In the genomic region with DNA sequence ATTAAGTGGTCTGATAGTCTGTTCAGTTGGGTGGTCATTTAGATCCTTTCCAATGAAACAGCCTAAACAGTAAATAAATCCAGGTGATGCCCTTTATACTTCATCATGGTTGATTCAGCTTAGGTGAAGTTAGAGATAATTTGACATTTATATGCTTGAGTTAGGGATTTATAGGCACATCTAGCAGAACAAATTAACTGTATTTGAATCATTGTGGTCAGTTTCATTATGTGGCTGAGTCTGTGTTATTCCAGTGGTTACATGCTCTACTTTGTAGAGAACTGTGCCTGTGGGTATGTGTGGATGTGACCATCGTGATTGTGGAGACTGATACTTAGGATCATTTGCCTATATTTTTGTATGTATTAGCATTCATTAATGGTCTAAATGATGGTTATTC, we compare ENCODE assay signal across 19 cellular contexts.
A peak's percentile ranks its signal among the peaks of the same experiment; 100 is the strongest.
DNase-seq lines count a peak whose midpoint lies in the region; ATAC-seq and TF ChIP-seq lines count a peak whose summit lies in the region.
"Had no signal": no experiment of that assay in that cellular context is flagged by ENCODE, and none has a peak within 500 bp of the region (broad histone marks: within the 10 kb centered on the region; RNA-seq: fewer than 3 reads in every experiment).

No MANE protein-coding gene starts in this region.

- peaks cover 3% of the 10 kb centered on the region for H3K27me3 Mint-ChIP-seq in HFFc6 (ENCODE audit: insufficient read depth)

- H3K9me3 ChIP-seq in upper lobe of right lung: no peaks in the 10 kb centered on the region
- H3K9me3 ChIP-seq: BLaER1 treated with 17β-estradiol and CSF1 and Interleukin-3, amounts not matched to agents 10 nM and 100 nM; SJCRH30 had no signal

- no peaks in the 10 kb centered on the region for H3K9me3 Mint-ChIP-seq in HFFc6
- H3K9me3 Mint-ChIP-seq: CD8-positive, alpha-beta T cell had no signal

- H3K36me3 Mint-ChIP-seq in HFFc6 (ENCODE audit: low read depth): peaks cover 5% of the 10 kb centered on the region; the same call in 1 of the 2 replicates

- intact Hi-C loops in upper lobe of right lung (cut with DNase I) (no loop called here), posterior vena cava (cut with DNase I) (no loop called here)

- H3K4me3 ChIP-seq in fibroblast of villous mesenchyme (ENCODE audit: low read depth, low read length) (no peak overlapping the region), upper lobe of right lung (no peak overlapping the region)
- H3K4me3 ChIP-seq: BLaER1 treated with 17β-estradiol and CSF1 and Interleukin-3, amounts not matched to agents 10 nM and 100 nM; SJCRH30 had no signal

- H3K4me1 Mint-ChIP-seq in HFFc6 (ENCODE audit: low read depth): peaks cover 36% of the 10 kb centered on the region

- H3K27ac Mint-ChIP-seq in HFFc6: no peak overlapping the region
- H3K27ac Mint-ChIP-seq: CD8-positive, alpha-beta T cell had no signal

- H3K4me3 Mint-ChIP-seq in HFFc6: no peak overlapping the region
- H3K4me3 Mint-ChIP-seq: CD8-positive, alpha-beta T cell had no signal

- H3K27me3 ChIP-seq in upper lobe of right lung: no peaks in the 10 kb centered on the region
- H3K27me3 ChIP-seq: BLaER1 treated with 17β-estradiol and CSF1 and Interleukin-3, amounts not matched to agents 10 nM and 100 nM; SJCRH30 had no signal

- no peak for TF ChIP-seq CTCF in HFFc6 (IDR thresholded peaks at IDR 0.05)
- TF ChIP-seq CTCF in fibroblast of villous mesenchyme (IDR thresholded peaks at IDR 0.05; ENCODE audit: insufficient read depth, low read depth, low read length): no peak
- TF ChIP-seq CTCF in upper lobe of right lung (IDR thresholded peaks at IDR 0.05): no peak

- DNase-seq in EH (ENCODE audit: low read depth) (peak; percentile 44), HFFc6 (peak; percentile 32), RPMI7951 (ENCODE audit: low read depth) (peak; percentile 53), fibroblast of villous mesenchyme (ENCODE audit: low read depth) (peak; percentile 48), upper lobe of right lung (no peak), NCI-H1092 treated with DMSO at 0.1 percent for 48 hours (lab: John Stamatoyannopoulos, UW) (no peak), germinal center (ENCODE audit: low spot score) (no peak), posterior vena cava (ENCODE audit: low spot score) (no peak)
- DNase-seq: Calu3; CD8-positive, alpha-beta T cell; GOT3; KG1; NCI-H1048; NCI-H146; NCI-H2081; NCI-H82; SJCRH30 had no signal

- H3K36me3 ChIP-seq in upper lobe of right lung: no peaks in the 10 kb centered on the region
- H3K36me3 ChIP-seq: SJCRH30 had no signal

- ATAC-seq in upper lobe of right lung: no peak
- ATAC-seq: CD8-positive, alpha-beta T cell; HepG2 had no signal

- no peak overlapping the region for H3K27ac ChIP-seq in upper lobe of right lung
- H3K27ac ChIP-seq: BLaER1 treated with 17β-estradiol and CSF1 and Interleukin-3, amounts not matched to agents 10 nM and 100 nM; SJCRH30 had no signal

- H3K4me1 ChIP-seq in upper lobe of right lung: no peaks in the 10 kb centered on the region
- H3K4me1 ChIP-seq: SJCRH30 had no signal

Comparison
In these comparisons a context has a peak if more than half of its experiments do, and no peak if none do; other contexts are left out.
1. DNase-seq: peak in EH (single experiment), HFFc6 (single experiment), RPMI7951 (single experiment) and fibroblast of villous mesenchyme (single experiment); none in upper lobe of right lung (single experiment), NCI-H1092 treated with DMSO at 0.1 percent for 48 hours (single experiment), germinal center (single experiment) and posterior vena cava (single experiment).